ENCODE assay signal across 30 cellular contexts in the genomic region with DNA sequence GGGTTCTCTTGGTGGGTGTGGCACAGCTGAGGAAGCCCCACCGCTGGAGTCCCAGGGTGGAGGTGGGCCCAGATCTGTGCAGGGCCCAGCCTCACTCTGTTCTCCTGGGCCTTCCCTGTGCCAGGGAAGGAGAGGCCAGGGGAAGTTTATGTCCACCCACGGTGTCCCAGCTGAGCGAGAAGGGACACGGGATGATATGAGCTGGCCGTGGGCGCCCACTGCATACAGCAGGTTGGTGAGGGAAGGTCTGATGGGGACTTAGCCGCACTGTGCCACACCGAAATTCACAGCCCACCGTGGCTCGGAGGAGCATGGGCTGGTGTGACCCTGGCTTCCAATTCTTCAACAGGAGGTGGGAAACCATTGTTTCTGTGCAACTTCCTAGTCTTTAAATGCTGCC. TPM values are rescaled to one million over a fixed set of nuclear protein-coding genes. Genes with fewer than 3 reads are reported as not detected.
"Had no signal": no experiment of that assay in that cellular context is flagged by ENCODE, and none has a peak within 500 bp of the region (broad histone marks: within the 10 kb centered on the region; RNA-seq: fewer than 3 reads in every experiment).

No MANE protein-coding gene starts in this region.

- ATAC-seq: activated naive CD4-positive, alpha-beta T cell treated with anti-CD3 and anti-CD28 coated beads, Interleukin-2, amount 50 U/mL, for 72 hours; activated naive CD8-positive, alpha-beta T cell treated with anti-CD3 and anti-CD28 coated beads, Interleukin-2, amount 50 U/mL, for 24 hours; activated T-cell treated with anti-CD3 and anti-CD28 coated beads, Interleukin-2, amount 50 U/mL, for 4 hours had no signal

- H3K4me1 ChIP-seq: SJSA1 had no signal

- H3K4me3 Mint-ChIP-seq: activated B cell treated with CpG ODN at 0.5 μM for 24 hours; activated CD4-positive, alpha-beta memory T cell treated with anti-CD3 and anti-CD28 coated beads for 36 hours; activated naive CD4-positive, alpha-beta T cell treated with anti-CD3 and anti-CD28 coated beads for 36 hours; activated naive CD8-positive, alpha-beta T cell treated with anti-CD3 and anti-CD28 coated beads, Interleukin-2, amount 50 U/mL, for 24 hours; activated T-cell treated with anti-CD3 and anti-CD28 coated beads, Interleukin-2, amount 50 U/mL, for 4 hours; activated T-helper 1 cell treated with anti-CD3 and anti-CD28 coated beads, Interleukin-12 subunit alpha, Interleukin-12 subunit beta, Interleukin-2, Interleukin-4 antibody, amounts not matched to agents 30 ng/mL and 10 ng/mL and 1 ng/mL, durations not matched to agents 14 hours and 24 hours and 36 hours; T-helper 1 cell treated with Interleukin-12 subunit alpha and Interleukin-12 subunit beta and Interleukin-4 antibody, amounts not matched to agents 30 μg/mL and 1 μg/mL, for 36 hours; T-helper 2 cell treated with Interferon-gamma antibody and Interleukin-4, amounts not matched to agents 5 μg/mL and 100 μg/mL, for 36 hours had no signal

- DNase-seq: activated B cell treated with CpG ODN at 0.5 μM for 24 hours; activated CD4-positive, alpha-beta memory T cell treated with anti-CD3 and anti-CD28 coated beads for 36 hours; activated CD4-positive, alpha-beta T cell treated with anti-CD3 and anti-CD28 coated beads for 4 hours; activated CD4-positive, alpha-beta T cell treated with anti-CD3 and anti-CD28 coated beads, Interleukin-2, amount 50 U/mL, for 1 hour; activated CD4-positive, CD25-positive, alpha-beta regulatory T cell treated with anti-CD3 and anti-CD28 coated beads, Interleukin-2, amount 50 U/mL, for 72 hours; activated CD8-positive, alpha-beta memory T cell treated with anti-CD3 and anti-CD28 coated beads, Interleukin-2, amount 50 U/mL, for 4 hours; activated gamma-delta T cell treated with Interleukin-2 at 50 U/mL for 16 hours; activated naive CD4-positive, alpha-beta T cell treated with anti-CD3 and anti-CD28 coated beads for 36 hours; activated naive CD8-positive, alpha-beta T cell treated with anti-CD3 and anti-CD28 coated beads, Interleukin-2, amount 50 U/mL, for 24 hours; activated T-cell treated with anti-CD3 and anti-CD28 coated beads for 4 hours; activated T-cell treated with anti-CD3 and anti-CD28 coated beads, Interleukin-2, amount 50 U/mL, for 4 hours; cerebellar nuclear complex; Kasumi-1; KG1; NCI-H1048; NCI-H1105 treated with DMSO at 0.1 percent for 48 hours; NCI-H1436; NCI-H1930; NCI-H524 treated with DMSO at 0.1 percent for 48 hours; SHP77 treated with DMSO at 0.1 percent for 48 hours; SK-N-SH had no signal

- H3K4me3 ChIP-seq: MG63, SJSA1 had no signal

- H3K4me1 Mint-ChIP-seq: activated B cell treated with CpG ODN at 0.5 μM for 24 hours; activated naive CD8-positive, alpha-beta T cell treated with anti-CD3 and anti-CD28 coated beads, Interleukin-2, amount 50 U/mL, for 24 hours had no signal

- H3K36me3 Mint-ChIP-seq: activated CD4-positive, alpha-beta memory T cell treated with anti-CD3 and anti-CD28 coated beads for 36 hours; activated naive CD4-positive, alpha-beta T cell treated with anti-CD3 and anti-CD28 coated beads, Interleukin-2, amount 50 U/mL, for 72 hours; brain had no signal

- H3K27ac ChIP-seq: SJSA1 had no signal

- H3K9me2 ChIP-seq: SK-N-SH had no signal

- H3K27ac Mint-ChIP-seq: activated B cell treated with CpG ODN at 0.5 μM for 24 hours; activated CD4-positive, alpha-beta memory T cell treated with anti-CD3 and anti-CD28 coated beads for 36 hours; activated naive CD4-positive, alpha-beta T cell treated with anti-CD3 and anti-CD28 coated beads for 36 hours; activated naive CD4-positive, alpha-beta T cell treated with anti-CD3 and anti-CD28 coated beads, Interleukin-2, amount 50 U/mL, for 72 hours; activated naive CD8-positive, alpha-beta T cell treated with anti-CD3 and anti-CD28 coated beads, Interleukin-2, amount 50 U/mL, for 24 hours; activated T-helper 1 cell treated with anti-CD3 and anti-CD28 coated beads, Interleukin-12 subunit alpha, Interleukin-12 subunit beta, Interleukin-2, Interleukin-4 antibody, amounts not matched to agents 30 ng/mL and 10 ng/mL and 1 ng/mL, durations not matched to agents 14 hours and 24 hours and 36 hours; T-helper 1 cell treated with Interleukin-12 subunit alpha and Interleukin-12 subunit beta and Interleukin-4 antibody, amounts not matched to agents 30 μg/mL and 1 μg/mL, for 36 hours; T-helper 2 cell treated with Interferon-gamma antibody and Interleukin-4, amounts not matched to agents 5 μg/mL and 100 μg/mL, for 36 hours had no signal

- H3K9me3 Mint-ChIP-seq: activated B cell treated with CpG ODN at 0.5 μM for 24 hours; activated CD4-positive, alpha-beta memory T cell treated with anti-CD3 and anti-CD28 coated beads for 36 hours; activated naive CD4-positive, alpha-beta T cell treated with anti-CD3 and anti-CD28 coated beads for 36 hours; activated naive CD4-positive, alpha-beta T cell treated with anti-CD3 and anti-CD28 coated beads, Interleukin-2, amount 50 U/mL, for 72 hours; activated naive CD8-positive, alpha-beta T cell treated with anti-CD3 and anti-CD28 coated beads, Interleukin-2, amount 50 U/mL, for 24 hours; activated T-cell treated with anti-CD3 and anti-CD28 coated beads, Interleukin-2, amount 50 U/mL, for 4 hours; activated T-helper 1 cell treated with anti-CD3 and anti-CD28 coated beads, Interleukin-12 subunit alpha, Interleukin-12 subunit beta, Interleukin-2, Interleukin-4 antibody, amounts not matched to agents 30 ng/mL and 10 ng/mL and 1 ng/mL, durations not matched to agents 14 hours and 24 hours and 36 hours; T-helper 1 cell treated with Interleukin-12 subunit alpha and Interleukin-12 subunit beta and Interleukin-4 antibody, amounts not matched to agents 30 μg/mL and 1 μg/mL, for 36 hours; T-helper 2 cell treated with Interferon-gamma antibody and Interleukin-4, amounts not matched to agents 5 μg/mL and 100 μg/mL, for 36 hours had no signal

- H3K9me3 ChIP-seq: MG63, SJSA1, SK-N-SH had no signal

- H3K9ac ChIP-seq: SK-N-SH had no signal

- H3K36me3 ChIP-seq: MG63, SJSA1 had no signal

- H3K4me2 ChIP-seq: SK-N-SH had no signal

RNA-seq across cellular contexts. Expression of a gene that starts 33.9 kb away (rescaled TPM):
- total RNA-seq: activated B cell treated with CpG ODN at 0.5 μM for 24 hours; activated CD4-positive, alpha-beta memory T cell treated with anti-CD3 and anti-CD28 coated beads for 36 hours; activated naive CD4-positive, alpha-beta T cell treated with anti-CD3 and anti-CD28 coated beads for 36 hours; activated T-cell treated with anti-CD3 and anti-CD28 coated beads, Interleukin-2, amount 50 U/mL, for 4 hours; activated T-helper 1 cell treated with anti-CD3 and anti-CD28 coated beads, Interleukin-12 subunit alpha, Interleukin-12 subunit beta, Interleukin-2, Interleukin-4 antibody, amounts not matched to agents 30 ng/mL and 10 ng/mL and 1 ng/mL, durations not matched to agents 14 hours and 24 hours and 36 hours; bronchial epithelial cell; NCI-H460; SJSA1 had no signal

RNA-seq across cellular contexts. Expression of a gene that starts 54.9 kb away (rescaled TPM):
- total RNA-seq: activated naive CD4-positive, alpha-beta T cell treated with anti-CD3 and anti-CD28 coated beads for 36 hours; NCI-H460; SJSA1 had no signal
